In the genomic region with DNA sequence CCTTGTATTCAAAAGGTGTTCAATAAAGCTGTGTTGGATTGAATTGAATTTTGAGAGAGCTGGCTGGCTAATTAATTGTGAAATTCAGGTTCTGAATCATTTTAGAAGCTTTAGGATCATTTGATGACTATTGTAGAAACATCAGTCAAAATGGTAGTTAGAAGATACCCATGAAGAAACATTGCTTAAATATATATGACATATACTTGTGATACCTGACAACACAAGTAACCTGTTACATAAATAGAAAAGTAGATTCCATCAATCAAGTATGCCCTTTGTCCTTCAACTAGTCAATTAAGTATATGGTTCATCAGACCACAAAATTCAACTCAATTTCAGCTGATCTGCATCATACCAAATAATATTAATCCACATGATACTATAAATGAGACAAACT, we compare ENCODE assay signal across 27 cellular contexts.
"Had no signal": no experiment of that assay in that cellular context is flagged by ENCODE, and none has a peak within 500 bp of the region (broad histone marks: within the 10 kb centered on the region; RNA-seq: fewer than 3 reads in every experiment).

No MANE protein-coding gene starts in this region.

- H3K36me3 ChIP-seq: colonic mucosa, esophagus muscularis mucosa, esophagus squamous epithelium, gastrocnemius medialis, gastroesophageal sphincter, heart left ventricle, heart right ventricle had no signal

- H3K4me3 ChIP-seq: colonic mucosa, coronary artery, dorsolateral prefrontal cortex, esophagus muscularis mucosa, esophagus squamous epithelium, gastrocnemius medialis, gastroesophageal sphincter, heart left ventricle, heart right ventricle had no signal

- H3K27ac ChIP-seq: colonic mucosa, coronary artery, dorsolateral prefrontal cortex, epithelial cell of prostate, esophagus muscularis mucosa, esophagus squamous epithelium, foreskin keratinocyte, gastroesophageal sphincter, heart right ventricle had no signal

- H3K27me3 ChIP-seq: colonic mucosa, dorsolateral prefrontal cortex, esophagus muscularis mucosa, esophagus squamous epithelium, foreskin keratinocyte, gastrocnemius medialis, gastroesophageal sphincter, heart left ventricle, heart right ventricle had no signal

- H3K9me3 ChIP-seq: colonic mucosa, esophagus muscularis mucosa, esophagus squamous epithelium, gastrocnemius medialis, gastroesophageal sphincter had no signal

- DNase-seq: colonic mucosa; cortex of kidney; dermis blood vessel endothelial cell; dorsolateral prefrontal cortex; effector CD4-positive, alpha-beta T cell; effector CD8-positive, alpha-beta T cell; effector memory CD4-positive, alpha-beta T cell; effector memory CD8-positive, alpha-beta T cell; endodermal cell; erythroblast; esophagus squamous epithelium; foreskin fibroblast; foreskin keratinocyte; foreskin melanocyte; gastrocnemius medialis; glutamatergic neuron; head of caudate nucleus; heart left ventricle; heart right ventricle had no signal

- FAIRE-seq: colon, endometrium, endothelial cell of umbilical vein, frontal cortex had no signal
